In the genomic region with DNA sequence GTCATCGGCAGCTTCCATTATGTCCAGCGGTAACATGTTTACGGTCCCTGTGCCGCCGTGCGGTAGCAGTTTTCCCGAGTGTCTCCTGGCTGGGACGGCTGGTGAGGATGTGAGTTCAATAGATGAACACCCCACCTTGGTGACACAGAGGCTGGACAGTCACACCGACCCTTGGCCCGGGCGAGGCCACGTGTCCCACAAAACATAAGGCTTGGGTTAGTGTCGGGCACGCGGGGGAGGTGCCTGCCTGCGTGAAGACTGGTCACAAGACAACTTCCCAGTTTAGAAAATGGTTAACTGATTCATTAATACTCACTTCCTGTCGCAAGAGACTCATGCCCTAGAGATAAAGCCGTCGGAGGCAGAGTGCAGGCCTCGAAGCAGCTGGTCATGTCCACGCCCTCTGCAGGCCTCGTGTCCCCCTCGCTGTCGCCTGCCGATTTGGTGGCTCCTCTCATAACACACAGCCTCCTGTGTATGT, we compare ENCODE assay signal across 8 cellular contexts. TPM values are rescaled to one million over a fixed set of nuclear protein-coding genes. Genes with fewer than 3 reads are reported as not detected.
DNase-seq lines count a peak whose midpoint lies in the region; ATAC-seq and TF ChIP-seq lines count a peak whose summit lies in the region.

No MANE protein-coding gene starts in this region.

- no peaks in the 10 kb centered on the region for H3K27me3 Mint-ChIP-seq in T-helper 1 cell treated with Interleukin-12 subunit alpha and Interleukin-12 subunit beta and Interleukin-4 antibody, amounts not matched to agents 30 μg/mL and 1 μg/mL, for 36 hours (ENCODE audit: low read depth)

- intact Hi-C loops in esophagus squamous epithelium (cut with DNase I): no loop called here

- peaks cover 31% of the 10 kb centered on the region for H3K36me3 Mint-ChIP-seq in T-helper 1 cell treated with Interleukin-12 subunit alpha and Interleukin-12 subunit beta and Interleukin-4 antibody, amounts not matched to agents 30 μg/mL and 1 μg/mL, for 36 hours (ENCODE audit: low read depth)

- peaks cover 37% of the 10 kb centered on the region for H3K4me1 Mint-ChIP-seq in T-helper 1 cell treated with Interleukin-12 subunit alpha and Interleukin-12 subunit beta and Interleukin-4 antibody, amounts not matched to agents 30 μg/mL and 1 μg/mL, for 36 hours (ENCODE audit: low read depth)

- H3K27ac ChIP-seq in esophagus squamous epithelium: peak overlapping the region in 3 of 4 donors; percentile 45 to 59 (median 54)
- H3K27ac ChIP-seq in osteoblast (ENCODE audit: low read depth, low read length): peak overlapping the region; percentile 78

- H2AFZ ChIP-seq in osteoblast (ENCODE audit: low read length): no peak overlapping the region

- 63% methylated on average over 17 to 20 of the region's 25 CpGs for WGBS in esophagus squamous epithelium, 2 donors

- DNase-seq in AG09309 (ENCODE audit: low read depth): no peak
- DNase-seq in esophagus squamous epithelium (lab: John Stamatoyannopoulos, UW): no peak
- DNase-seq in osteoblast (ENCODE audit: insufficient read length, low spot score, missing footprints): peak; percentile 98
- no peak for DNase-seq in NCI-H187 (lab: John Stamatoyannopoulos, UW)
- no peak for DNase-seq in RPMI8226
- no peak for DNase-seq in pons (ENCODE audit: low spot score)

- peak overlapping the region; percentile 20 for H3K4me2 ChIP-seq in osteoblast (ENCODE audit: insufficient read depth, low read length)

- H4K20me1 ChIP-seq in osteoblast (ENCODE audit: insufficient read depth, low read length): peaks cover 14% of the 10 kb centered on the region

- no peaks in the 10 kb centered on the region for H3K9me3 Mint-ChIP-seq in T-helper 1 cell treated with Interleukin-12 subunit alpha and Interleukin-12 subunit beta and Interleukin-4 antibody, amounts not matched to agents 30 μg/mL and 1 μg/mL, for 36 hours

- H3K4me3 Mint-ChIP-seq in T-helper 1 cell treated with Interleukin-12 subunit alpha and Interleukin-12 subunit beta and Interleukin-4 antibody, amounts not matched to agents 30 μg/mL and 1 μg/mL, for 36 hours: no peak overlapping the region

- H3K27ac Mint-ChIP-seq in T-helper 1 cell treated with Interleukin-12 subunit alpha and Interleukin-12 subunit beta and Interleukin-4 antibody, amounts not matched to agents 30 μg/mL and 1 μg/mL, for 36 hours: peak overlapping the region; percentile 26

- H3K4me1 ChIP-seq in esophagus squamous epithelium: peaks cover 8 to 61% (median 21%) of the 10 kb centered on the region in 3 donors
- H3K4me1 ChIP-seq in osteoblast (ENCODE audit: insufficient read depth, low read length): peaks cover 34% of the 10 kb centered on the region

- H3K4me3 ChIP-seq in AG09309 (ENCODE audit: control insufficient read depth, low read depth, low read length) (no peak overlapping the region), esophagus squamous epithelium (no peak overlapping the region), osteoblast (ENCODE audit: insufficient read depth, low read length) (no peak overlapping the region)

- H3K36me3 ChIP-seq in esophagus squamous epithelium (no peaks in the 10 kb centered on the region), osteoblast (ENCODE audit: insufficient read depth, low read length) (peaks cover 9% of the 10 kb centered on the region)

- TF ChIP-seq POLR2A in esophagus squamous epithelium (IDR thresholded peaks at IDR 0.05): no peak

- H3K9me3 ChIP-seq in esophagus squamous epithelium (no peaks in the 10 kb centered on the region), osteoblast (ENCODE audit: low read depth, low read length) (no peaks in the 10 kb centered on the region)

- ATAC-seq in GM21619 (IDR thresholded peaks at IDR 0.05; ENCODE audit: unreplicated experiment): peak; percentile 73

- peak; percentile 22 for TF ChIP-seq CTCF in AG09309 (IDR thresholded peaks at IDR 0.05; ENCODE audit: control insufficient read depth, insufficient read depth, low read depth, low read length, missing control alignments)
- no peak for TF ChIP-seq CTCF in esophagus squamous epithelium (IDR thresholded peaks at IDR 0.05)
- TF ChIP-seq CTCF in osteoblast (IDR thresholded peaks at IDR 0.05; ENCODE audit: extremely low read depth, low read depth, low read length): peak; percentile 36

- H3K27me3 ChIP-seq in esophagus squamous epithelium (no peaks in the 10 kb centered on the region), osteoblast (ENCODE audit: insufficient read depth, low read length) (no peaks in the 10 kb centered on the region)

- H3K79me2 ChIP-seq in osteoblast (ENCODE audit: insufficient read depth, low read length): peaks cover 71% of the 10 kb centered on the region

RNA-seq across cellular contexts. Expression of a gene that starts 17.2 kb away (rescaled TPM):
- total RNA-seq in esophagus squamous epithelium (1 to 10 TPM; 1.4 to 8.8 (median 3.1) TPM), osteoblast (40.7 and 41.3 TPM in 2 replicates)

Comparison
In these comparisons a context has a peak if more than half of its experiments do, and no peak if none do; other contexts are left out.
1. CTCF ChIP-seq: peak in AG09309 (single experiment) and osteoblast (single experiment); none in esophagus squamous epithelium (0 of 6).